27 cellular contexts compared by ENCODE assay signal in the genomic region with DNA sequence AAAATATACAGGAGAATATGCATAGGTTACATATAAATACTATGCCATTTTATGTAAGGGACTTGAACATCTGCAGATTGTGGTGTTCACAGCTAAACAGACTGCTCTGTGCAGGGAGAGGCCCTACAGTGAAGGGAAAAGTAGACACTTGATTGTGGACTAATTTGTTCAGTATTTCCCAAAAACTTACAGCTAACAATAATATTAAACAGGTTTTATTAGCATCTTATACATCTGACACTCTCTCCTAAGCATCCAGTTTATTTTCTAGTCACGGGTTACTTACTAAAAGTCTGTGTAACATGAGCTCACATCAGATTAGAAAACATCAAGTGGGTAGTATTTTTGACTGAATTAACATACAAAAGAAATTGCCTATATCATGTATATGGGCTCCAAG. TPM values are rescaled to one million over a fixed set of nuclear protein-coding genes. Genes with fewer than 3 reads are reported as not detected.
"Had no signal": no experiment of that assay in that cellular context is flagged by ENCODE, and none has a peak within 500 bp of the region (broad histone marks: within the 10 kb centered on the region; RNA-seq: fewer than 3 reads in every experiment).

No MANE protein-coding gene starts in this region.

- H3K4me3 ChIP-seq: esophagus squamous epithelium, lung, mucosa of descending colon, ovary, psoas muscle, skin epidermis, spleen, thoracic aorta, tibial nerve, upper lobe of left lung had no signal

- ATAC-seq: effector memory CD8-positive, alpha-beta T cell; left lobe of liver; mucosa of descending colon; psoas muscle; right cardiac atrium had no signal

- DNase-seq: cerebellar nuclear complex; cortex of kidney; effector memory CD8-positive, alpha-beta T cell; erythroblast; esophagus squamous epithelium; foreskin melanocyte; kidney; mucosa of descending colon; naive B cell; occipital lobe; ovary; posterior cingulate gyrus; psoas muscle; right cardiac atrium; spleen; stimulated activated CD4-positive, alpha-beta T cell treated with anti-CD3 and anti-CD28 coated beads, Interleukin-4, amount 100 ng/mL, for 4 hours; stimulated activated naive CD4-positive, alpha-beta T cell; upper lobe of left lung had no signal

- H3K27me3 ChIP-seq: esophagus squamous epithelium, ovary, spleen, tibial nerve, upper lobe of left lung had no signal

- H3K9me3 Mint-ChIP-seq: effector memory CD8-positive, alpha-beta T cell; memory B cell; naive B cell had no signal

- H3K36me3 ChIP-seq: ovary had no signal

- H3K27me3 Mint-ChIP-seq: effector memory CD8-positive, alpha-beta T cell; memory B cell; naive B cell had no signal

- H3K9me3 ChIP-seq: esophagus squamous epithelium, mucosa of descending colon, ovary, psoas muscle, spleen, thoracic aorta, tibial nerve, upper lobe of left lung had no signal

- H3K4me3 Mint-ChIP-seq: effector memory CD8-positive, alpha-beta T cell; memory B cell; naive B cell had no signal

- H3K27ac Mint-ChIP-seq: memory B cell had no signal

- H3K27ac ChIP-seq: esophagus squamous epithelium, ovary, psoas muscle, skin epidermis, spleen, thoracic aorta, tibial nerve, upper lobe of left lung had no signal

- H3K4me1 ChIP-seq: psoas muscle had no signal

RNA-seq across cellular contexts. Expression of a gene that starts 53.3 kb away (rescaled TPM):
- total RNA-seq: dermis microvascular lymphatic vessel endothelial cell, esophagus squamous epithelium, kidney, left lobe of liver, liver, lung, mucosa of descending colon, occipital lobe, ovary, renal cortical epithelial cell, right cardiac atrium, spleen, thoracic aorta, upper lobe of left lung had no signal
